1 cellular context compared by ENCODE assay signal in the genomic region with DNA sequence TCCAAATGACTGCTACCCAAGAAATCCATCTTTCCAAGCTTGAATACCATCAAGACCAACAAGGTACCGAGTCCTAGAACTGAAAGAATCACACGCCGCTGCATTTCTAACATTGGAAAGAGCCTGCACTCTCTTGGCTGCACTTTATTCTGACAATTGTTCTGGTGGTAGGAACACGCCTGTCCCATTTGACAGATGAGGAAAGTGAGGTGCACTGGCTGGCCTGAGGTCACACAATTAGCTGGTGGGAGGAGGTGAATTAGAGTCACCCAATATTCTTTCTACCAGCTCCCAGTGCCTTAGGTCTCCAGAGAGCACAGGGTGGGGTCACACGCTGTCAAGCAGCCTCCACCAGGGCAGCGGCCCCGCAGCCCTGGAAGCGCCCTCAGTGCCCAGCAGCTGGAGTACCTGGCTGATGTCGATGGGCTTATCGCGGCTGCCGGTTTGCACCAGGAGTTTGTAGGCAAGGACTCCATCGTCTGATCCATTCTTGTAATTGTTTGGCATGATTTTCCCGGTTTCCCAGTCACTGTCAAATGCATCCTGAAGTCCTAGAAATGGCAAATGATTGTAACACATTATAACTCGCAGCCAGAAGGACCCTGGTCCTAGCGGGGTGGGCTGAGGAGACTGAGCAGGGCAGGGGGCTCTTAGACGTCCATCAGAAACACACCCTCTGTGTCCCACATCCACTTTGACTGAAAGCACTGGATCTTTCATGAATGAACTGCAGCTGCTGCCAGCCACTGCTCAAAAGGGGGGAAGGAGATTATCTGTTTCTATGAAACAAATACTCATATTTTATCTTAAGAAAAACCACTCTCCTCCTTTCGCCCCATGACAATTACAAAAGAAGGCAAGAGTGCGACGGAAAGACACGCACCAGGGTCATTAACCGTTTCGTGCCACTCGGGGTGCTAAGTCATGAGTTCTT.
TF ChIP-seq lines count a peak whose summit lies in the region.

No MANE protein-coding gene starts in this region.

TF ChIP-seq in HepG2, 621 proteins besides CTCF, POLR2A, EP300 and RAD21:
- TF ChIP-seq, protein P1, sequence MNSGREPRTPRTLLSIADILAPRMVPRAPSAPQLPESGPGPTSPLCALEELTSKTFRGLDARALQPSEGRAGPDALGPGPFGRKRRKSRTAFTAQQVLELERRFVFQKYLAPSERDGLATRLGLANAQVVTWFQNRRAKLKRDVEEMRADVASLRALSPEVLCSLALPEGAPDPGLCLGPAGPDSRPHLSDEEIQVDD (CRISPR knock-in tag; IDR thresholded peaks at IDR 0.05; ENCODE audit: borderline replicate concordance), result no peak
- TF ChIP-seq ARNT2 (CRISPR knock-in tag; IDR thresholded peaks at IDR 0.05; ENCODE audit: low read depth) (no peak), BHLHE40 (IDR thresholded peaks at IDR 0.05; ENCODE audit: low read length) (no peak), EED (CRISPR knock-in tag; IDR thresholded peaks at IDR 0.05) (no peak), ZNF124 (CRISPR knock-in tag; IDR thresholded peaks at IDR 0.05) (no peak), HDAC6 (IDR thresholded peaks at IDR 0.05; ENCODE audit: low read depth, low read length) (no peak), ZNF468 (CRISPR knock-in tag; IDR thresholded peaks at IDR 0.05) (no peak), ONECUT2 (CRISPR knock-in tag; IDR thresholded peaks at IDR 0.05) (no peak), CBX5 (CRISPR knock-in tag; IDR thresholded peaks at IDR 0.05; ENCODE audit: borderline replicate concordance) (no peak)
- TF ChIP-seq, protein P2, sequence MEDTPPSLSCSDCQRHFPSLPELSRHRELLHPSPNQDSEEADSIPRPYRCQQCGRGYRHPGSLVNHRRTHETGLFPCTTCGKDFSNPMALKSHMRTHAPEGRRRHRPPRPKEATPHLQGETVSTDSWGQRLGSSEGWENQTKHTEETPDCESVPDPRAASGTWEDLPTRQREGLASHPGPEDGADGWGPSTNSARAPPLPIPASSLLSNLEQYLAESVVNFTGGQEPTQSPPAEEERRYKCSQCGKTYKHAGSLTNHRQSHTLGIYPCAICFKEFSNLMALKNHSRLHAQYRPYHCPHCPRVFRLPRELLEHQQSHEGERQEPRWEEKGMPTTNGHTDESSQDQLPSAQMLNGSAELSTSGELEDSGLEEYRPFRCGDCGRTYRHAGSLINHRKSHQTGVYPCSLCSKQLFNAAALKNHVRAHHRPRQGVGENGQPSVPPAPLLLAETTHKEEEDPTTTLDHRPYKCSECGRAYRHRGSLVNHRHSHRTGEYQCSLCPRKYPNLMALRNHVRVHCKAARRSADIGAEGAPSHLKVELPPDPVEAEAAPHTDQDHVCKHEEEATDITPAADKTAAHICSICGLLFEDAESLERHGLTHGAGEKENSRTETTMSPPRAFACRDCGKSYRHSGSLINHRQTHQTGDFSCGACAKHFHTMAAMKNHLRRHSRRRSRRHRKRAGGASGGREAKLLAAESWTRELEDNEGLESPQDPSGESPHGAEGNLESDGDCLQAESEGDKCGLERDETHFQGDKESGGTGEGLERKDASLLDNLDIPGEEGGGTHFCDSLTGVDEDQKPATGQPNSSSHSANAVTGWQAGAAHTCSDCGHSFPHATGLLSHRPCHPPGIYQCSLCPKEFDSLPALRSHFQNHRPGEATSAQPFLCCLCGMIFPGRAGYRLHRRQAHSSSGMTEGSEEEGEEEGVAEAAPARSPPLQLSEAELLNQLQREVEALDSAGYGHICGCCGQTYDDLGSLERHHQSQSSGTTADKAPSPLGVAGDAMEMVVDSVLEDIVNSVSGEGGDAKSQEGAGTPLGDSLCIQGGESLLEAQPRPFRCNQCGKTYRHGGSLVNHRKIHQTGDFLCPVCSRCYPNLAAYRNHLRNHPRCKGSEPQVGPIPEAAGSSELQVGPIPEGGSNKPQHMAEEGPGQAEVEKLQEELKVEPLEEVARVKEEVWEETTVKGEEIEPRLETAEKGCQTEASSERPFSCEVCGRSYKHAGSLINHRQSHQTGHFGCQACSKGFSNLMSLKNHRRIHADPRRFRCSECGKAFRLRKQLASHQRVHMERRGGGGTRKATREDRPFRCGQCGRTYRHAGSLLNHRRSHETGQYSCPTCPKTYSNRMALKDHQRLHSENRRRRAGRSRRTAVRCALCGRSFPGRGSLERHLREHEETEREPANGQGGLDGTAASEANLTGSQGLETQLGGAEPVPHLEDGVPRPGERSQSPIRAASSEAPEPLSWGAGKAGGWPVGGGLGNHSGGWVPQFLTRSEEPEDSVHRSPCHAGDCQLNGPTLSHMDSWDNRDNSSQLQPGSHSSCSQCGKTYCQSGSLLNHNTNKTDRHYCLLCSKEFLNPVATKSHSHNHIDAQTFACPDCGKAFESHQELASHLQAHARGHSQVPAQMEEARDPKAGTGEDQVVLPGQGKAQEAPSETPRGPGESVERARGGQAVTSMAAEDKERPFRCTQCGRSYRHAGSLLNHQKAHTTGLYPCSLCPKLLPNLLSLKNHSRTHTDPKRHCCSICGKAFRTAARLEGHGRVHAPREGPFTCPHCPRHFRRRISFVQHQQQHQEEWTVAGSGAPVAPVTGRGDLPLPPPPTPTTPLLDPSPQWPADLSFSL (CRISPR knock-in tag; IDR thresholded peaks at IDR 0.05), result no peak
- TF ChIP-seq, protein P3, sequence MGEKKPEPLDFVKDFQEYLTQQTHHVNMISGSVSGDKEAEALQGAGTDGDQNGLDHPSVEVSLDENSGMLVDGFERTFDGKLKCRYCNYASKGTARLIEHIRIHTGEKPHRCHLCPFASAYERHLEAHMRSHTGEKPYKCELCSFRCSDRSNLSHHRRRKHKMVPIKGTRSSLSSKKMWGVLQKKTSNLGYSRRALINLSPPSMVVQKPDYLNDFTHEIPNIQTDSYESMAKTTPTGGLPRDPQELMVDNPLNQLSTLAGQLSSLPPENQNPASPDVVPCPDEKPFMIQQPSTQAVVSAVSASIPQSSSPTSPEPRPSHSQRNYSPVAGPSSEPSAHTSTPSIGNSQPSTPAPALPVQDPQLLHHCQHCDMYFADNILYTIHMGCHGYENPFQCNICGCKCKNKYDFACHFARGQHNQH (CRISPR knock-in tag; IDR thresholded peaks at IDR 0.05), result no peak
- TF ChIP-seq, protein P4, sequence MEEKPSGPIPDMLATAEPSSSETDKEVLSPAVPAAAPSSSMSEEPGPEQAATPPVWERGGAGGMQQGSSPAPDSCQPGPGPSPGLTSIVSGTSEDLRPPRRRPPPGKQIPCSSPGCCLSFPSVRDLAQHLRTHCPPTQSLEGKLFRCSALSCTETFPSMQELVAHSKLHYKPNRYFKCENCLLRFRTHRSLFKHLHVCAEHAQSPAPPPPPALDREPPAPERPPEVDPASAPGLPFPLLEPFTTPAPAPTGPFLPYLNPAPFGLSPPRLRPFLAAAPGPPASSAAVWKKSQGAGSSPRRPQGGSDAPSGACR (CRISPR knock-in tag; IDR thresholded peaks at IDR 0.05), result no peak
